ENCODE assay signal across 9 cellular contexts in the genomic region with DNA sequence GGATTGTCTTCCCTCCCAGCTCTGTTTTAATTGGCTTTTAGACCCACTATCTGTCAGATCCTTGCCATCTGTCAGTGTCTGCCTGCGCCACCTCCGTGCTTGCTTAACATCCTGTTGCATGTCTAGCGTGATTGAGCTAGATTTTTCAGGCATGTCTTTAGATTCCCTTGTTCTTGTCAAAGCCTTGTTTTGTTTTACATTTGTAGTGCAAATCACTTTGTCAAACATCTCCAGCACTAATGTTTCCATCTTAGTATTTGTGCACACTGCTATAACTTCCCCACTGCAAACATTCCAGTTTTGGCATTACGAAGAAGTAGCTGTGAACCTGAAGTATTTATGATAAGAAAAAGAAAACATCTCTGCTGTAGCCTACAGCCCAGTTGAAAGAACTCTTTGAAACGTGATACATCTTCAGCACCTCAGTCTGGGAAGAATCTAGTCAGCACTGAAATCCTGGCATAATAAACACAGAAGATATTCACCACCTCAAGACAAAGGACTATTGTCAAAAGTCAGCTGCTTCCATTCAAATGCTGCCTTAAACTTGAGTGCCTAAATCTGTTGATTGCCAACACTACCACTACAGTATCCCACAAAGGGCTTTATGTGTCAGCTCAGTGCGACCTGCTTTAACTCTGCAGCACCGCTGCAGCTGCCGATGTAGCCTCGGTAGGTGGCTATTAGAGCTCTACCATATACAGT.
DNase-seq lines count a peak whose midpoint lies in the region; ATAC-seq lines count a peak whose summit lies in the region.
"Had no signal": no experiment of that assay in that cellular context is flagged by ENCODE, and none has a peak within 500 bp of the region (broad histone marks: within the 10 kb centered on the region; RNA-seq: fewer than 3 reads in every experiment).

No MANE protein-coding gene starts in this region.

- peaks cover 43% of the 10 kb centered on the region for H3K4me1 ChIP-seq in GM23248 (ENCODE audit: insufficient read depth)
- peaks cover 0 to 2% of the 10 kb centered on the region in 2 experiments for H3K4me1 ChIP-seq in trophoblast cell (ENCODE audit: control insufficient read depth in 1 of 2, insufficient read depth in 2 of 2, low read length in 2 of 2)

- no peaks in the 10 kb centered on the region for H4K20me1 ChIP-seq in GM23248 (ENCODE audit: insufficient read depth)

- WGBS in GM23248 (ENCODE audit: low coverage in 1 of 2, low lambda C conversion rate in 2 of 2, missing lambda C conversion rate in 2 of 2), 2 experiments, result 55 to 56% methylated on average over 9 of the region's 9 CpGs
- no CpG with 5 or more reads among the region's 9 CpGs for WGBS in trophoblast cell (ENCODE audit: extremely low coverage, insufficient coverage, insufficient read length)

- no peak overlapping the region for H3K4ac ChIP-seq in trophoblast cell (ENCODE audit: low read depth, low read length)

- H3K36me3 ChIP-seq in GM23248 (ENCODE audit: low read depth) (peaks cover 7% of the 10 kb centered on the region; the same call in 1 of the 2 replicates), trophoblast cell (ENCODE audit: control insufficient read depth in 1 of 2, insufficient read depth in 2 of 2, low read length in 2 of 2) (peaks cover 10 to 29% of the 10 kb centered on the region in 2 experiments)
- H3K36me3 ChIP-seq: cardiac muscle cell had no signal

- no peak overlapping the region for H2AK5ac ChIP-seq in trophoblast cell (ENCODE audit: low read length)

- H3K27ac ChIP-seq in GM23248, result peak overlapping the region; percentile 33
- H3K27ac ChIP-seq in trophoblast cell (ENCODE audit: low read depth, low read length), result no peak overlapping the region
- H3K27ac ChIP-seq: cardiac muscle cell had no signal

- peak overlapping the region; percentile 15; the same call in 1 of the 2 replicates for H3K4me3 ChIP-seq in GM23248
- H3K4me3 ChIP-seq in trophoblast cell (ENCODE audit: low read depth, low read length), result no peak overlapping the region
- H3K4me3 ChIP-seq: cardiac muscle cell had no signal

- no peak overlapping the region for H3K14ac ChIP-seq in trophoblast cell (ENCODE audit: low read length)

- H3K27me3 ChIP-seq in GM23248 (replicated peaks; ENCODE audit: insufficient read depth) (no peaks in the 10 kb centered on the region), trophoblast cell (ENCODE audit: insufficient read depth, low read length) (no peaks in the 10 kb centered on the region)
- H3K27me3 ChIP-seq: cardiac muscle cell had no signal

- no peaks in the 10 kb centered on the region for H3K9me2 ChIP-seq in GM23248 (ENCODE audit: insufficient read depth)

- no peak overlapping the region for H4K8ac ChIP-seq in trophoblast cell (ENCODE audit: low read depth, low read length)

- no peak overlapping the region for H3K23ac ChIP-seq in trophoblast cell (ENCODE audit: low read length)

- no peak overlapping the region for H2BK12ac ChIP-seq in trophoblast cell (ENCODE audit: low read length)

- no peak overlapping the region for H4K12ac ChIP-seq in trophoblast cell (ENCODE audit: low read depth, low read length)

- H2AFZ ChIP-seq in GM23248, result no peak overlapping the region
- H2AFZ ChIP-seq in trophoblast cell (ENCODE audit: insufficient read depth, low read length, poor library complexity), result peak overlapping the region; percentile 50

- H3K79me2 ChIP-seq in GM23248 (ENCODE audit: insufficient read depth) (no peaks in the 10 kb centered on the region), trophoblast cell (ENCODE audit: control insufficient read depth, insufficient read depth, low read length, poor library complexity) (no peaks in the 10 kb centered on the region)

- H4K91ac ChIP-seq in trophoblast cell (ENCODE audit: low read depth, low read length), result no peak overlapping the region

- H2BK120ac ChIP-seq in trophoblast cell (ENCODE audit: insufficient read depth, low read length, poor library complexity), result no peak overlapping the region

- DNase-seq in GM23248, result peak; percentile 58
- DNase-seq in NOMO-1 treated with DMSO at 0.1 percent for 48 hours (lab: John Stamatoyannopoulos, UW; ENCODE audit: unreplicated experiment), result peak; percentile 60
- DNase-seq in fibroblast of gingiva (ENCODE audit: low read depth), result peak; percentile 69
- peak; percentile 14 to 60 for DNase-seq in trophoblast cell

- in situ Hi-C loops in GM23248 (cut with MboI), result no loop called here

- H3K9me3 ChIP-seq in GM23248 (ENCODE audit: low read depth) (no peaks in the 10 kb centered on the region), trophoblast cell (ENCODE audit: insufficient read depth, low read depth, low read length) (no peaks in the 10 kb centered on the region)

- no peaks in the 10 kb centered on the region for H3K79me1 ChIP-seq in trophoblast cell (ENCODE audit: low read length)

- H3K9ac ChIP-seq in GM23248 (no peak overlapping the region), trophoblast cell (ENCODE audit: low read length) (no peak overlapping the region)

- H3K18ac ChIP-seq in trophoblast cell (ENCODE audit: low read length), result no peak overlapping the region

- H3F3A ChIP-seq in GM23248 (ENCODE audit: insufficient read depth), result peaks cover 68% of the 10 kb centered on the region

- ATAC-seq in GM18870 (IDR thresholded peaks at IDR 0.05; ENCODE audit: unreplicated experiment), result no peak
- no peak for ATAC-seq in HG03175 (IDR thresholded peaks at IDR 0.05; ENCODE audit: unreplicated experiment)
- ATAC-seq in HG02678 (IDR thresholded peaks at IDR 0.05; ENCODE audit: unreplicated experiment), result no peak
- ATAC-seq in HG03108 (IDR thresholded peaks at IDR 0.05; ENCODE audit: unreplicated experiment), result no peak

- H2BK5ac ChIP-seq in trophoblast cell (ENCODE audit: low read depth, low read length, poor library complexity), result no peak overlapping the region

- H3K4me2 ChIP-seq in GM23248 (ENCODE audit: unreplicated experiment), result peak overlapping the region; percentile 61
- H3K4me2 ChIP-seq in trophoblast cell (ENCODE audit: low read length), result no peak overlapping the region
